ENCODE assay signal across 8 cellular contexts in the genomic region with DNA sequence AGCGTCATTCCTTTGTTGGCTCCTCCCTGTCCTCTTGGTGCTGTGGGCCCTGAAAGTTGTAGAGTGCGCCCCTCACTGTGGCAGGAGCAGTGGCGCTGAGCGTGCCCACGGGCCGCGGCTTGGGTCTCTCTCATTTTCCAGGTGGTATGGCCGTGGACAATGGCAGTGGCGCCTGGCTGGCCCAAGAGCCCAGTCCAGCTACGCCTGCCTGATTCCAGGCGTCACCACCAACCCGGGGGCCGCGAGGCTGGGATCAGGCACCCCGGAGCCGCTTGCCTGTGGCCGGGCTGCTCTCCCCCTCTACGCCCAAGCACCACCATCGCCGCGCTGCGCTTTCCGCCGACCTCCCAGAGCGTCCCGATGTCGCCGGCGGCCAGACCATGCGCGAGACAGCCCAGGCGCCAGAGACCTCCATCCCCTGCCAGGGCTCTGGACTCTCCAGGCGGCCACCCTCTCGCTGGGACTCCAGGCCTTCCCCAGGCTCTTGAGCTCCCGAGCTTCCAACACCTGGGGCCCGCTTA.
DNase-seq lines count a peak whose midpoint lies in the region; ATAC-seq and TF ChIP-seq lines count a peak whose summit lies in the region.
"Not testable (repeated sequence)": the region's sequence is repeated elsewhere in the genome, so short reads cannot be mapped to it uniquely, and the experiment has no call there.

No MANE protein-coding gene starts in this region.

- H3K9ac ChIP-seq in HUES6 (ENCODE audit: low read length) = peak overlapping the region; percentile 48

- TF ChIP-seq CTCF in brain microvascular endothelial cell (IDR thresholded peaks at IDR 0.05; ENCODE audit: low read depth, low read length, missing control alignments); lung (IDR thresholded peaks at IDR 0.05; ENCODE audit: control extremely low read depth, extremely low read depth); upper lobe of left lung (IDR thresholded peaks at IDR 0.05): not testable (repeated sequence)

- not testable (repeated sequence) for TF ChIP-seq EP300 in upper lobe of left lung (IDR thresholded peaks at IDR 0.05)

- peaks cover 45% of the 10 kb centered on the region for H3K27me3 Mint-ChIP-seq in activated CD4-positive, alpha-beta memory T cell treated with anti-CD3 and anti-CD28 coated beads for 36 hours

- not testable (repeated sequence) for H3K27ac ChIP-seq in HUES6 (ENCODE audit: low read depth, low read length); lung (ENCODE audit: low read depth in 1 of 2, low read length in 1 of 2)
- H3K27ac ChIP-seq in brain microvascular endothelial cell (peak overlapping the region; percentile 29), upper lobe of left lung (peak overlapping the region; percentile 19 to 89 (median 78))

- DNase-seq in G401 (ENCODE audit: low spot score) = peak; percentile 10
- peak; percentile 44 for DNase-seq in activated CD4-positive, alpha-beta memory T cell treated with anti-CD3 and anti-CD28 coated beads for 36 hours
- DNase-seq in brain microvascular endothelial cell = peak; percentile 28
- DNase-seq in head of caudate nucleus = peak in 41 of 42 donors; percentile 25 to 74 (median 47)
- DNase-seq in lung (ENCODE audit: low spot score) = peak; percentile 41
- peak; percentile 87 for DNase-seq in retina
- peak; percentile 45 to 93 for DNase-seq in upper lobe of left lung

- H3K27me3 ChIP-seq in HUES6 (ENCODE audit: control insufficient read depth, insufficient read depth, low read length) (peaks cover 62% of the 10 kb centered on the region), brain microvascular endothelial cell (replicated peaks) (peaks cover 19% of the 10 kb centered on the region), upper lobe of left lung (peaks cover 0 to 28% (median 19%) of the 10 kb centered on the region in 4 donors)
- not testable (repeated sequence) for H3K27me3 ChIP-seq in lung (ENCODE audit: control insufficient read depth, insufficient read depth)

- H3K4me3 ChIP-seq in HUES6 (ENCODE audit: low read depth, low read length) = peak overlapping the region; percentile 75
- H3K4me3 ChIP-seq in brain microvascular endothelial cell (ENCODE audit: low read depth, low read length) = peak overlapping the region; percentile 67
- H3K4me3 ChIP-seq in lung = not testable (repeated sequence)
- H3K4me3 ChIP-seq in upper lobe of left lung = peak overlapping the region in 3 of 4 donors; percentile 43 to 56 (median 55)

- H3K4me1 ChIP-seq in HUES6 (ENCODE audit: control insufficient read depth, insufficient read depth, low read length) = peaks cover 15% of the 10 kb centered on the region
- not testable (repeated sequence) for H3K4me1 ChIP-seq in lung (ENCODE audit: control insufficient read depth in 2 of 2, insufficient read depth in 2 of 2, low read length in 2 of 2)
- peaks cover 7 to 39% (median 22%) of the 10 kb centered on the region in 4 donors for H3K4me1 ChIP-seq in upper lobe of left lung

- peak in 1 of 4 donors; percentile 41 for TF ChIP-seq POLR2A in upper lobe of left lung (IDR thresholded peaks at IDR 0.05)

- not testable (repeated sequence) for ATAC-seq in lung (ENCODE audit: insufficient read depth, low FRiP score)
- peak; percentile 31 to 35 for ATAC-seq in upper lobe of left lung (ENCODE audit: low FRiP score in 2 of 2)

- peak overlapping the region; percentile 20 for H3K4me3 Mint-ChIP-seq in activated CD4-positive, alpha-beta memory T cell treated with anti-CD3 and anti-CD28 coated beads for 36 hours

- in situ Hi-C loops in G401 (cut with HindIII; ENCODE audit: low sequenced_read_pairs); brain microvascular endothelial cell (cut with HindIII; ENCODE audit: low pct_ligation_motif_present, low sequenced_read_pairs): not testable (repeated sequence)

- not testable (repeated sequence) for H3K27ac Mint-ChIP-seq in activated CD4-positive, alpha-beta memory T cell treated with anti-CD3 and anti-CD28 coated beads for 36 hours

- POLR2A ChIA-PET in activated CD4-positive, alpha-beta memory T cell treated with anti-CD3 and anti-CD28 coated beads for 36 hours (lab: Charles Lee) = not testable (repeated sequence)

- H3K36me3 ChIP-seq in HUES6 (ENCODE audit: control insufficient read depth, insufficient read depth, low read length); brain microvascular endothelial cell (replicated peaks); lung (ENCODE audit: control insufficient read depth in 2 of 2, insufficient read depth in 2 of 2, low read length in 2 of 2); upper lobe of left lung: not testable (repeated sequence)

- intact Hi-C loops in activated CD4-positive, alpha-beta memory T cell treated with anti-CD3 and anti-CD28 coated beads for 36 hours (cut with micrococcal nuclease); head of caudate nucleus (cut with DNase I): not testable (repeated sequence)

- H3K36me3 Mint-ChIP-seq in activated CD4-positive, alpha-beta memory T cell treated with anti-CD3 and anti-CD28 coated beads for 36 hours = not testable (repeated sequence)

- H3K4me1 Mint-ChIP-seq in activated CD4-positive, alpha-beta memory T cell treated with anti-CD3 and anti-CD28 coated beads for 36 hours (ENCODE audit: low read depth) = peaks cover 31% of the 10 kb centered on the region

- CTCF ChIA-PET in activated CD4-positive, alpha-beta memory T cell treated with anti-CD3 and anti-CD28 coated beads for 36 hours (lab: Charles Lee) = interaction anchor here (1.1 kb wide), 1 partner anchor 1017 kb away, joined by 4 read pairs; no protein-coding TSS in a partner anchor

- H3K9me3 ChIP-seq in HUES6 (ENCODE audit: control insufficient read depth, insufficient read depth, low read depth, low read length); upper lobe of left lung: not testable (repeated sequence)
- H3K9me3 ChIP-seq in lung (ENCODE audit: control insufficient read depth in 2 of 2, insufficient read depth in 1 of 2, low read length in 1 of 2) = peaks cover 0 to 17% of the 10 kb centered on the region in 2 donors

- WGBS in lung, 2 donors = 13 to 15% methylated on average over 36 of the region's 36 CpGs
- WGBS in upper lobe of left lung, 2 donors = 15 to 19% methylated on average over 29 to 32 of the region's 36 CpGs

- H3K9me3 Mint-ChIP-seq in activated CD4-positive, alpha-beta memory T cell treated with anti-CD3 and anti-CD28 coated beads for 36 hours = not testable (repeated sequence)

Comparison
In these comparisons a context has a peak if more than half of its experiments do, and no peak if none do; other contexts are left out.
1. DNase-seq: peak in every context shown above with its lines; median percentile 87 in retina; 69 in upper lobe of left lung; 47 in head of caudate nucleus; 44 in activated CD4-positive, alpha-beta memory T cell treated with anti-CD3 and anti-CD28 coated beads for 36 hours; 41 in lung; 28 in brain microvascular endothelial cell; 10 in G401.